In genomic region chr1:45230537-45230936, GRCh38 we compare ENCODE assay signal across 3 cellular contexts.
TF ChIP-seq lines count a peak whose summit lies in the region.

No MANE protein-coding gene starts in this region.

TF ChIP-seq in HEK293, 187 proteins besides CTCF, POLR2A, EP300 and RAD21 (continued from another document and continues in another):
- TF ChIP-seq, protein P1, sequence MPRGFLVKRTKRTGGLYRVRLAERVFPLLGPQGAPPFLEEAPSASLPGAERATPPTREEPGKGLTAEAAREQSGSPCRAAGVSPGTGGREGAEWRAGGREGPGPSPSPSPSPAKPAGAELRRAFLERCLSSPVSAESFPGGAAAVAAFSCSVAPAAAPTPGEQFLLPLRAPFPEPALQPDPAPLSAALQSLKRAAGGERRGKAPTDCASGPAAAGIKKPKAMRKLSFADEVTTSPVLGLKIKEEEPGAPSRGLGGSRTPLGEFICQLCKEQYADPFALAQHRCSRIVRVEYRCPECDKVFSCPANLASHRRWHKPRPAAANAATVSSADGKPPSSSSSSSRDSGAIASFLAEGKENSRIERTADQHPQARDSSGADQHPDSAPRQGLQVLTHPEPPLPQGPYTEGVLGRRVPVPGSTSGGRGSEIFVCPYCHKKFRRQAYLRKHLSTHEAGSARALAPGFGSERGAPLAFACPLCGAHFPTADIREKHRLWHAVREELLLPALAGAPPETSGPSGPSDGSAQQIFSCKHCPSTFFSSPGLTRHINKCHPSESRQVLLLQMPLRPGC (tag by site-specific recombination; IDR thresholded peaks at IDR 0.05): no peak
- TF ChIP-seq ZNF140 (tag by site-specific recombination; IDR thresholded peaks at IDR 0.05) (no peak), ZNF776 (tag by site-specific recombination; IDR thresholded peaks at IDR 0.05; ENCODE audit: borderline replicate concordance) (no peak), WT1 (tag by site-specific recombination; IDR thresholded peaks at IDR 0.05) (no peak), ZNF544 (tag by site-specific recombination; IDR thresholded peaks at IDR 0.05) (no peak), ZNF280D (tag by site-specific recombination; IDR thresholded peaks at IDR 0.05) (no peak), ZNF561 (tag by site-specific recombination; IDR thresholded peaks at IDR 0.05; ENCODE audit: borderline replicate concordance) (no peak), ZNF248 (tag by site-specific recombination; IDR thresholded peaks at IDR 0.05) (no peak), ZBTB17 (tag by site-specific recombination; IDR thresholded peaks at IDR 0.05) (no peak)
- TF ChIP-seq, protein P2, sequence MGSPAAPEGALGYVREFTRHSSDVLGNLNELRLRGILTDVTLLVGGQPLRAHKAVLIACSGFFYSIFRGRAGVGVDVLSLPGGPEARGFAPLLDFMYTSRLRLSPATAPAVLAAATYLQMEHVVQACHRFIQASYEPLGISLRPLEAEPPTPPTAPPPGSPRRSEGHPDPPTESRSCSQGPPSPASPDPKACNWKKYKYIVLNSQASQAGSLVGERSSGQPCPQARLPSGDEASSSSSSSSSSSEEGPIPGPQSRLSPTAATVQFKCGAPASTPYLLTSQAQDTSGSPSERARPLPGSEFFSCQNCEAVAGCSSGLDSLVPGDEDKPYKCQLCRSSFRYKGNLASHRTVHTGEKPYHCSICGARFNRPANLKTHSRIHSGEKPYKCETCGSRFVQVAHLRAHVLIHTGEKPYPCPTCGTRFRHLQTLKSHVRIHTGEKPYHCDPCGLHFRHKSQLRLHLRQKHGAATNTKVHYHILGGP (tag by site-specific recombination; IDR thresholded peaks at IDR 0.05): no peak

TF ChIP-seq in WTC11, 78 proteins besides CTCF, POLR2A, EP300 and RAD21 (continued from another document):
- no peak for TF ChIP-seq MYBL2 (CRISPR knock-in tag; IDR thresholded peaks at IDR 0.05)
- TF ChIP-seq ZNF138 (CRISPR knock-in tag; conservative IDR thresholded peaks at IDR 0.05): no peak
- no peak for TF ChIP-seq HMGA2 (CRISPR knock-in tag; IDR thresholded peaks at IDR 0.05)
- no peak for TF ChIP-seq FOXP1 (CRISPR knock-in tag; IDR thresholded peaks at IDR 0.05; ENCODE audit: borderline replicate concordance)
- TF ChIP-seq FOXK1 (CRISPR knock-in tag; IDR thresholded peaks at IDR 0.05): no peak
- TF ChIP-seq OVOL2 (CRISPR knock-in tag; IDR thresholded peaks at IDR 0.05; ENCODE audit: borderline replicate concordance): no peak
- TF ChIP-seq JAZF1 (CRISPR knock-in tag; IDR thresholded peaks at IDR 0.05): no peak
- no peak for TF ChIP-seq ERG (CRISPR knock-in tag; IDR thresholded peaks at IDR 0.05)
- TF ChIP-seq ZNF219 (CRISPR knock-in tag; IDR thresholded peaks at IDR 0.05; ENCODE audit: borderline replicate concordance): no peak
- no peak for TF ChIP-seq ZNF317 (CRISPR knock-in tag; IDR thresholded peaks at IDR 0.05; ENCODE audit: borderline replicate concordance, low read depth)
- no peak for TF ChIP-seq RELA (CRISPR knock-in tag; IDR thresholded peaks at IDR 0.05; ENCODE audit: borderline replicate concordance)
- TF ChIP-seq, protein P3, sequence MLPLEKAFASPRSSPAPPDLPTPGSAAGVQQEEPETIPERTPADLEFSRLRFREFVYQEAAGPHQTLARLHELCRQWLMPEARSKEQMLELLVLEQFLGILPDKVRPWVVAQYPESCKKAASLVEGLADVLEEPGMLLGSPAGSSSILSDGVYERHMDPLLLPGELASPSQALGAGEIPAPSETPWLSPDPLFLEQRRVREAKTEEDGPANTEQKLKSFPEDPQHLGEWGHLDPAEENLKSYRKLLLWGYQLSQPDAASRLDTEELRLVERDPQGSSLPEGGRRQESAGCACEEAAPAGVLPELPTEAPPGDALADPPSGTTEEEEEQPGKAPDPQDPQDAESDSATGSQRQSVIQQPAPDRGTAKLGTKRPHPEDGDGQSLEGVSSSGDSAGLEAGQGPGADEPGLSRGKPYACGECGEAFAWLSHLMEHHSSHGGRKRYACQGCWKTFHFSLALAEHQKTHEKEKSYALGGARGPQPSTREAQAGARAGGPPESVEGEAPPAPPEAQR (CRISPR knock-in tag; IDR thresholded peaks at IDR 0.05): no peak
- TF ChIP-seq MXD4 (CRISPR knock-in tag; IDR thresholded peaks at IDR 0.05; ENCODE audit: borderline replicate concordance): no peak
- no peak for TF ChIP-seq NR2C2 (CRISPR knock-in tag; IDR thresholded peaks at IDR 0.05)

TF ChIP-seq in HepG2, 621 proteins besides CTCF, POLR2A, EP300 and RAD21 (continued from another document):
- TF ChIP-seq, protein P4, sequence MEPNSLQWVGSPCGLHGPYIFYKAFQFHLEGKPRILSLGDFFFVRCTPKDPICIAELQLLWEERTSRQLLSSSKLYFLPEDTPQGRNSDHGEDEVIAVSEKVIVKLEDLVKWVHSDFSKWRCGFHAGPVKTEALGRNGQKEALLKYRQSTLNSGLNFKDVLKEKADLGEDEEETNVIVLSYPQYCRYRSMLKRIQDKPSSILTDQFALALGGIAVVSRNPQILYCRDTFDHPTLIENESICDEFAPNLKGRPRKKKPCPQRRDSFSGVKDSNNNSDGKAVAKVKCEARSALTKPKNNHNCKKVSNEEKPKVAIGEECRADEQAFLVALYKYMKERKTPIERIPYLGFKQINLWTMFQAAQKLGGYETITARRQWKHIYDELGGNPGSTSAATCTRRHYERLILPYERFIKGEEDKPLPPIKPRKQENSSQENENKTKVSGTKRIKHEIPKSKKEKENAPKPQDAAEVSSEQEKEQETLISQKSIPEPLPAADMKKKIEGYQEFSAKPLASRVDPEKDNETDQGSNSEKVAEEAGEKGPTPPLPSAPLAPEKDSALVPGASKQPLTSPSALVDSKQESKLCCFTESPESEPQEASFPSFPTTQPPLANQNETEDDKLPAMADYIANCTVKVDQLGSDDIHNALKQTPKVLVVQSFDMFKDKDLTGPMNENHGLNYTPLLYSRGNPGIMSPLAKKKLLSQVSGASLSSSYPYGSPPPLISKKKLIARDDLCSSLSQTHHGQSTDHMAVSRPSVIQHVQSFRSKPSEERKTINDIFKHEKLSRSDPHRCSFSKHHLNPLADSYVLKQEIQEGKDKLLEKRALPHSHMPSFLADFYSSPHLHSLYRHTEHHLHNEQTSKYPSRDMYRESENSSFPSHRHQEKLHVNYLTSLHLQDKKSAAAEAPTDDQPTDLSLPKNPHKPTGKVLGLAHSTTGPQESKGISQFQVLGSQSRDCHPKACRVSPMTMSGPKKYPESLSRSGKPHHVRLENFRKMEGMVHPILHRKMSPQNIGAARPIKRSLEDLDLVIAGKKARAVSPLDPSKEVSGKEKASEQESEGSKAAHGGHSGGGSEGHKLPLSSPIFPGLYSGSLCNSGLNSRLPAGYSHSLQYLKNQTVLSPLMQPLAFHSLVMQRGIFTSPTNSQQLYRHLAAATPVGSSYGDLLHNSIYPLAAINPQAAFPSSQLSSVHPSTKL (CRISPR knock-in tag; IDR thresholded peaks at IDR 0.05): 0 out of 2 replicates have a peak, but pooled peaks have one; percentile 24
- peak; percentile 49 for TF ChIP-seq TEAD3 (CRISPR knock-in tag; optimal IDR thresholded peaks at IDR 0.05; ENCODE audit: borderline replicate concordance)
- peak; percentile 95 for TF ChIP-seq STAG1 (CRISPR knock-in tag; IDR thresholded peaks at IDR 0.05)
- TF ChIP-seq, protein P5, sequence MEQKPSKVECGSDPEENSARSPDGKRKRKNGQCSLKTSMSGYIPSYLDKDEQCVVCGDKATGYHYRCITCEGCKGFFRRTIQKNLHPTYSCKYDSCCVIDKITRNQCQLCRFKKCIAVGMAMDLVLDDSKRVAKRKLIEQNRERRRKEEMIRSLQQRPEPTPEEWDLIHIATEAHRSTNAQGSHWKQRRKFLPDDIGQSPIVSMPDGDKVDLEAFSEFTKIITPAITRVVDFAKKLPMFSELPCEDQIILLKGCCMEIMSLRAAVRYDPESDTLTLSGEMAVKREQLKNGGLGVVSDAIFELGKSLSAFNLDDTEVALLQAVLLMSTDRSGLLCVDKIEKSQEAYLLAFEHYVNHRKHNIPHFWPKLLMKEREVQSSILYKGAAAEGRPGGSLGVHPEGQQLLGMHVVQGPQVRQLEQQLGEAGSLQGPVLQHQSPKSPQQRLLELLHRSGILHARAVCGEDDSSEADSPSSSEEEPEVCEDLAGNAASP (CRISPR knock-in tag; IDR thresholded peaks at IDR 0.05; ENCODE audit: borderline replicate concordance): 0 out of 2 replicates have a peak, but pooled peaks have one; percentile 22
- TF ChIP-seq SOX5 (CRISPR knock-in tag; IDR thresholded peaks at IDR 0.05; ENCODE audit: borderline replicate concordance): peak; percentile 12; the same call in 1 of the 2 replicates
- peak in 1 of 2 experiments; percentile 20; a peak in 1 of 4 replicates for TF ChIP-seq HMGXB4 (CRISPR knock-in tag; IDR thresholded peaks at IDR 0.05; ENCODE audit: borderline replicate concordance in 1 of 2, low read depth in 1 of 2)
- TF ChIP-seq IRF1 (CRISPR knock-in tag; IDR thresholded peaks at IDR 0.05; ENCODE audit: low read depth): no peak
TF ChIP-seq in HepG2: peak in this region for 9.
